In genomic region chr6:27650620-27651370, GRCh38 we compare ENCODE assay signal across 9 cellular contexts.
DNase-seq lines count a peak whose midpoint lies in the region; ATAC-seq and TF ChIP-seq lines count a peak whose summit lies in the region.
"Had no signal": no experiment of that assay in that cellular context is flagged by ENCODE, and none has a peak within 500 bp of the region (broad histone marks: within the 10 kb centered on the region; RNA-seq: fewer than 3 reads in every experiment).

No MANE protein-coding gene starts in this region.

- no peak overlapping the region for H3K27ac ChIP-seq in H9 (ENCODE audit: insufficient read length, low read depth, low read length)
- H3K27ac ChIP-seq in brain microvascular endothelial cell: no peak overlapping the region

- no peaks in the 10 kb centered on the region for H3K27me3 ChIP-seq in H9 (ENCODE audit: insufficient read depth, low read length)
- no peaks in the 10 kb centered on the region for H3K27me3 ChIP-seq in brain microvascular endothelial cell (replicated peaks)

- H3K9me3 ChIP-seq in H9 (ENCODE audit: control insufficient read depth, low read depth, low read length): no peaks in the 10 kb centered on the region

- no peak overlapping the region for H2BK20ac ChIP-seq in H9 (ENCODE audit: low read depth, low read length, poor library complexity, severe bottlenecking)

- no peak overlapping the region for H3K14ac ChIP-seq in H9 (ENCODE audit: insufficient read depth, low read length)

- H2AFZ ChIP-seq in H9 (ENCODE audit: low read length): peak overlapping the region; percentile 17

- H3K56ac ChIP-seq in H9 (ENCODE audit: insufficient read length, low read depth, low read length): no peak overlapping the region

- ATAC-seq in HG02981 (IDR thresholded peaks at IDR 0.05; ENCODE audit: unreplicated experiment): no peak

- H4K91ac ChIP-seq in H9 (ENCODE audit: insufficient read length, low read depth, low read length): no peak overlapping the region

- no peaks in the 10 kb centered on the region for H4K20me1 ChIP-seq in H9 (ENCODE audit: control insufficient read depth, insufficient read depth, insufficient read length)

- H3K4me1 ChIP-seq in H9 (ENCODE audit: insufficient read depth, low read length): no peaks in the 10 kb centered on the region

- peak overlapping the region; percentile 42 to 77 (median 68); a peak in 3 of 7 replicates for H3K27ac Mint-ChIP-seq in H9
- H3K27ac Mint-ChIP-seq: naive thymus-derived CD8-positive, alpha-beta T cell had no signal

- H2AK5ac ChIP-seq in H9 (ENCODE audit: insufficient read length, low read length): no peak overlapping the region

- no peak overlapping the region for H3T11ph ChIP-seq in H9 (ENCODE audit: low read length)

- no peaks in the 10 kb centered on the region for H3K79me1 ChIP-seq in H9 (ENCODE audit: insufficient read depth, low read depth, low read length, poor library complexity, severe bottlenecking)

- no peak overlapping the region for H2BK5ac ChIP-seq in H9 (ENCODE audit: insufficient read length, low read length)

- H3K23ac ChIP-seq in H9 (ENCODE audit: insufficient read length, low read depth, low read length): no peak overlapping the region

- no peak overlapping the region for H2BK120ac ChIP-seq in H9 (ENCODE audit: low read depth, low read length, poor library complexity, severe bottlenecking)

- H3K27me3 Mint-ChIP-seq in H9 (ENCODE audit: low read depth): peaks cover 3% of the 10 kb centered on the region

- peak overlapping the region; percentile 32 for H3K9ac ChIP-seq in H9 (ENCODE audit: extremely low read depth, insufficient read length, low read length)

- no peak overlapping the region for H4K5ac ChIP-seq in H9 (ENCODE audit: insufficient read length, low read depth, low read length)

- H3K36me3 ChIP-seq in brain microvascular endothelial cell (replicated peaks): no peaks in the 10 kb centered on the region

- H3K4ac ChIP-seq in H9 (ENCODE audit: low read depth, low read length): no peak overlapping the region

- H3K18ac ChIP-seq in H9 (ENCODE audit: insufficient read length, low read depth, low read length): no peak overlapping the region

- H3K79me2 ChIP-seq in H9 (ENCODE audit: insufficient read depth, low read length): no peaks in the 10 kb centered on the region

- H2BK12ac ChIP-seq in H9 (ENCODE audit: insufficient read length, low read depth, low read length): no peak overlapping the region

- peak overlapping the region; percentile 84 to 94 for H3K4me3 Mint-ChIP-seq in H9
- H3K4me3 Mint-ChIP-seq: naive thymus-derived CD8-positive, alpha-beta T cell had no signal

- H3K4me1 Mint-ChIP-seq in H9: peaks cover 4 to 10% of the 10 kb centered on the region in 2 experiments; a peak in 3 of 4 replicates

- no peaks in the 10 kb centered on the region for H3K23me2 ChIP-seq in H9 (ENCODE audit: insufficient read length, low read depth, low read length, poor library complexity, severe bottlenecking)

- no peak overlapping the region for H4K8ac ChIP-seq in H9 (replicated peaks; ENCODE audit: insufficient read length, low read depth, low read length)

- peak overlapping the region; percentile 36 for H3K4me3 ChIP-seq in brain microvascular endothelial cell (ENCODE audit: low read depth, low read length)

- in situ Hi-C loops in Caki2 (cut with HindIII; ENCODE audit: low pct_unique_long_range_greater_than_20kb, low sequenced_read_pairs): no loop called here
- in situ Hi-C loops in brain microvascular endothelial cell (cut with HindIII; ENCODE audit: low pct_ligation_motif_present, low sequenced_read_pairs): no loop called here

- H3K9me3 Mint-ChIP-seq in H9: peaks cover 13 to 18% of the 10 kb centered on the region in 2 experiments

- WGBS in H9 (ENCODE audit: extremely low coverage, insufficient read length, low lambda C conversion rate): no CpG with 5 or more reads among the region's 17 CpGs

- DNase-seq in Caki2 (ENCODE audit: low read depth) (peak; percentile 66), H9 (peak; percentile 80), OCI-M1 (lab: John Stamatoyannopoulos, UW) (peak; percentile 92), brain microvascular endothelial cell (peak; percentile 86), non-pigmented ciliary epithelial cell (ENCODE audit: low read depth) (peak; percentile 74), NCI-H1092 (lab: John Stamatoyannopoulos, UW) (no peak), putamen (ENCODE audit: low spot score) (no peak)

- no peaks in the 10 kb centered on the region; a peak in 3 of 7 replicates for H3K36me3 Mint-ChIP-seq in H9 (ENCODE audit: insufficient read depth in 1 of 3, low read depth in 3 of 3)

- H2BK15ac ChIP-seq in H9 (ENCODE audit: low read depth, low read length): no peak overlapping the region

- TF ChIP-seq CTCF in H9 (conservative IDR thresholded peaks at IDR 0.05) (peak; percentile 47), brain microvascular endothelial cell (IDR thresholded peaks at IDR 0.05; ENCODE audit: low read depth, low read length, missing control alignments) (peak; percentile 66)

- peak overlapping the region; percentile 72 for H3K4me2 ChIP-seq in H9 (ENCODE audit: insufficient read depth, insufficient read length, low read length)

Comparison
In these comparisons a context has a peak if more than half of its experiments do, and no peak if none do; other contexts are left out.
1. DNase-seq: peak in Caki2 (single experiment), H9 (single experiment), OCI-M1 (single experiment), brain microvascular endothelial cell (single experiment) and non-pigmented ciliary epithelial cell (single experiment); none in NCI-H1092 (single experiment) and putamen (single experiment).